24 cellular contexts compared by ENCODE assay signal in genomic region chr12:69466867-69467266, GRCh38. TPM values are rescaled to one million over a fixed set of nuclear protein-coding genes. Genes with fewer than 3 reads are reported as not detected.
DNase-seq lines count a peak whose midpoint lies in the region; ATAC-seq and TF ChIP-seq lines count a peak whose summit lies in the region.
"Had no signal": no experiment of that assay in that cellular context is flagged by ENCODE, and none has a peak within 500 bp of the region (broad histone marks: within the 10 kb centered on the region; RNA-seq: fewer than 3 reads in every experiment).

No MANE protein-coding gene starts in this region.

- H3K27me3 ChIP-seq in DOHH2 (ENCODE audit: control insufficient read depth, low read length) = no peaks in the 10 kb centered on the region
- H3K27me3 ChIP-seq in neural progenitor cell = no peaks in the 10 kb centered on the region
- H3K27me3 ChIP-seq: body of pancreas, uterus had no signal

- H3K79me2 ChIP-seq in DOHH2 (ENCODE audit: control insufficient read depth, low read length) = peaks cover 17% of the 10 kb centered on the region
- H3K79me2 ChIP-seq in neural progenitor cell (ENCODE audit: low read depth) = peaks cover 16% of the 10 kb centered on the region

- H3K9ac ChIP-seq in neural progenitor cell = no peak overlapping the region

- H3K36me3 Mint-ChIP-seq in IgD-negative memory B cell (peaks cover 1% of the 10 kb centered on the region), neural progenitor cell (no peaks in the 10 kb centered on the region)
- peaks cover 13% of the 10 kb centered on the region for H3K36me3 Mint-ChIP-seq in dendritic cell treated with granulocyte-macrophage colony-stimulating factor and Interleukin-4, amounts not matched to agents 40 ng/mL and 50 ng/mL, for 4 days (ENCODE audit: low read depth)
- H3K36me3 Mint-ChIP-seq: naive thymus-derived CD8-positive, alpha-beta T cell had no signal

- H3K4me3 Mint-ChIP-seq in IgD-negative memory B cell (peak overlapping the region; percentile 62 to 83 (median 68)), neural progenitor cell (no peak overlapping the region)
- H3K4me3 Mint-ChIP-seq in dendritic cell treated with granulocyte-macrophage colony-stimulating factor and Interleukin-4, amounts not matched to agents 40 ng/mL and 50 ng/mL, for 4 days = no peak overlapping the region
- H3K4me3 Mint-ChIP-seq: activated CD4-positive, alpha-beta memory T cell treated with anti-CD3 and anti-CD28 coated beads for 36 hours; activated naive CD8-positive, alpha-beta T cell treated with anti-CD3 and anti-CD28 coated beads, Interleukin-2, amount 50 U/mL, for 24 hours; T-helper 2 cell treated with Interferon-gamma antibody and Interleukin-4, amounts not matched to agents 5 μg/mL and 100 μg/mL, for 36 hours had no signal

- H3K27ac Mint-ChIP-seq in IgD-negative memory B cell (peak overlapping the region; percentile 3 to 86 (median 48)), neural progenitor cell (no peak overlapping the region)
- H3K27ac Mint-ChIP-seq in dendritic cell treated with granulocyte-macrophage colony-stimulating factor and Interleukin-4, amounts not matched to agents 40 ng/mL and 50 ng/mL, for 4 days = peak overlapping the region; percentile 66
- H3K27ac Mint-ChIP-seq: activated CD4-positive, alpha-beta memory T cell treated with anti-CD3 and anti-CD28 coated beads for 36 hours; activated naive CD8-positive, alpha-beta T cell treated with anti-CD3 and anti-CD28 coated beads, Interleukin-2, amount 50 U/mL, for 24 hours; T-helper 2 cell treated with Interferon-gamma antibody and Interleukin-4, amounts not matched to agents 5 μg/mL and 100 μg/mL, for 36 hours had no signal

- TF ChIP-seq CTCF in DOHH2 (IDR thresholded peaks at IDR 0.05; ENCODE audit: low read depth, low read length, poor library complexity, severe bottlenecking) = no peak
- peak; percentile 7 for TF ChIP-seq CTCF in neural progenitor cell (IDR thresholded peaks at IDR 0.05)

- H3K4me1 Mint-ChIP-seq in IgD-negative memory B cell = peaks cover 30 to 35% (median 34%) of the 10 kb centered on the region in 3 donors
- H3K4me1 Mint-ChIP-seq in dendritic cell treated with granulocyte-macrophage colony-stimulating factor and Interleukin-4, amounts not matched to agents 40 ng/mL and 50 ng/mL, for 4 days (ENCODE audit: low read depth) = peaks cover 28% of the 10 kb centered on the region
- H3K4me1 Mint-ChIP-seq in neural progenitor cell = peaks cover 22% of the 10 kb centered on the region

- intact Hi-C loops in dendritic cell treated with granulocyte-macrophage colony-stimulating factor and Interleukin-4, amounts not matched to agents 40 ng/mL and 50 ng/mL, for 4 days (cut with micrococcal nuclease) = loop anchor here (10.0 kb wide), 1 partner anchor 82 kb away; no protein-coding TSS in a partner anchor

- H3K9me3 Mint-ChIP-seq in IgD-negative memory B cell = no peaks in the 10 kb centered on the region
- H3K9me3 Mint-ChIP-seq in dendritic cell treated with granulocyte-macrophage colony-stimulating factor and Interleukin-4, amounts not matched to agents 40 ng/mL and 50 ng/mL, for 4 days = no peaks in the 10 kb centered on the region
- no peaks in the 10 kb centered on the region for H3K9me3 Mint-ChIP-seq in neural progenitor cell
- H3K9me3 Mint-ChIP-seq: activated CD4-positive, alpha-beta memory T cell treated with anti-CD3 and anti-CD28 coated beads for 36 hours; activated naive CD8-positive, alpha-beta T cell treated with anti-CD3 and anti-CD28 coated beads, Interleukin-2, amount 50 U/mL, for 24 hours; naive thymus-derived CD8-positive, alpha-beta T cell; T-helper 2 cell treated with Interferon-gamma antibody and Interleukin-4, amounts not matched to agents 5 μg/mL and 100 μg/mL, for 36 hours had no signal

- H4K20me1 ChIP-seq in DOHH2 (ENCODE audit: control insufficient read depth, insufficient read depth, low read depth, low read length) (peaks cover 2% of the 10 kb centered on the region; the same call in 1 of the 2 replicates), neural progenitor cell (ENCODE audit: low read depth) (peaks cover 12% of the 10 kb centered on the region)

- H3F3A ChIP-seq in DOHH2 (ENCODE audit: control insufficient read depth, insufficient read depth) = peaks cover 3% of the 10 kb centered on the region; the same call in 1 of the 2 replicates
- peaks cover 55% of the 10 kb centered on the region for H3F3A ChIP-seq in neural progenitor cell (ENCODE audit: low read depth)

- H3K27ac ChIP-seq in DOHH2 (ENCODE audit: low read depth, low read length) (no peak overlapping the region), neural progenitor cell (peak overlapping the region; percentile 77)
- H3K27ac ChIP-seq: body of pancreas, C4-2B, prostate gland, uterus had no signal

- DNase-seq in neural progenitor cell (ENCODE audit: low spot score) (peak; percentile 59), GM19240 (ENCODE audit: insufficient read length, low spot score) (no peak)
- DNase-seq: activated CD4-positive, alpha-beta memory T cell treated with anti-CD3 and anti-CD28 coated beads for 36 hours; activated effector memory CD4-positive, alpha-beta T cell treated with Interleukin-2 at 50 U/mL for 16 hours; activated naive CD8-positive, alpha-beta T cell treated with anti-CD3 and anti-CD28 coated beads, Interleukin-2, amount 50 U/mL, for 24 hours; body of pancreas; DMS 273 treated with DMSO at 0.1 percent for 48 hours; effector CD8-positive, alpha-beta T cell; mesendoderm; naive thymus-derived CD8-positive, alpha-beta T cell; NCI-H1436; NCI-H524; uterus had no signal

- no peak for ATAC-seq in GM19395 (IDR thresholded peaks at IDR 0.05; ENCODE audit: unreplicated experiment)
- ATAC-seq in HG02884 (IDR thresholded peaks at IDR 0.05; ENCODE audit: unreplicated experiment) = no peak
- ATAC-seq in GM18511 (IDR thresholded peaks at IDR 0.05; ENCODE audit: unreplicated experiment) = no peak
- ATAC-seq: activated naive CD8-positive, alpha-beta T cell treated with anti-CD3 and anti-CD28 coated beads, Interleukin-2, amount 50 U/mL, for 24 hours; body of pancreas; esophagus mucosa; naive thymus-derived CD8-positive, alpha-beta T cell; SK-N-SH treated with all-trans-retinoic acid at 6 μM for 48 hours had no signal

- peaks cover 3% of the 10 kb centered on the region; the same call in 1 of the 2 replicates for H3K36me3 ChIP-seq in DOHH2 (ENCODE audit: control insufficient read depth, low read length)
- no peaks in the 10 kb centered on the region for H3K36me3 ChIP-seq in neural progenitor cell
- H3K36me3 ChIP-seq: prostate gland, uterus had no signal

- H3K27me3 Mint-ChIP-seq in IgD-negative memory B cell (no peaks in the 10 kb centered on the region), neural progenitor cell (ENCODE audit: insufficient read depth, low read depth) (peaks cover 5% of the 10 kb centered on the region)
- H3K27me3 Mint-ChIP-seq in dendritic cell treated with granulocyte-macrophage colony-stimulating factor and Interleukin-4, amounts not matched to agents 40 ng/mL and 50 ng/mL, for 4 days = no peaks in the 10 kb centered on the region
- H3K27me3 Mint-ChIP-seq: activated CD4-positive, alpha-beta memory T cell treated with anti-CD3 and anti-CD28 coated beads for 36 hours; activated naive CD8-positive, alpha-beta T cell treated with anti-CD3 and anti-CD28 coated beads, Interleukin-2, amount 50 U/mL, for 24 hours had no signal

- H3K4me1 ChIP-seq in DOHH2 (ENCODE audit: control insufficient read depth, low read length) (peaks cover 33% of the 10 kb centered on the region), neural progenitor cell (peaks cover 32% of the 10 kb centered on the region)

- H3K4me3 ChIP-seq in DOHH2 (ENCODE audit: low read length) (peak overlapping the region; percentile 42; the same call in 1 of the 2 replicates), neural progenitor cell (no peak overlapping the region)
- H3K4me3 ChIP-seq: body of pancreas, prostate gland, uterus had no signal

- H3K9me3 ChIP-seq in DOHH2 (ENCODE audit: control insufficient read depth, insufficient read depth, low read length) (no peaks in the 10 kb centered on the region), neural progenitor cell (ENCODE audit: low read depth) (no peaks in the 10 kb centered on the region)
- H3K9me3 ChIP-seq: body of pancreas, prostate gland, uterus had no signal

- H3K4me2 ChIP-seq in DOHH2 (ENCODE audit: low read length) = peak overlapping the region; percentile 57
- H3K4me2 ChIP-seq in neural progenitor cell = peak overlapping the region; percentile 50

- H3K9me2 ChIP-seq in DOHH2 (replicated peaks; ENCODE audit: control insufficient read depth, low read length) = no peaks in the 10 kb centered on the region

- H2AFZ ChIP-seq in neural progenitor cell (replicated peaks) = peak overlapping the region; percentile 51

RNA-seq across cellular contexts. Expression of gene FRS2, which starts 3.3 kb away (rescaled TPM):
- polyA plus RNA-seq in IgD-negative memory B cell = 11.2 TPM
- total RNA-seq in neural progenitor cell (ENCODE audit: low replicate concordance) = 89.0 and 128 TPM in 2 replicates

Comparison
In these comparisons a context has a peak if more than half of its experiments do, and no peak if none do; other contexts are left out.
1. H3K4me3 Mint-ChIP-seq: peak in IgD-negative memory B cell (4 of 4); none in dendritic cell treated with granulocyte-macrophage colony-stimulating factor and Interleukin-4, amounts not matched to agents 40 ng/mL and 50 ng/mL, for 4 days (single experiment) and neural progenitor cell (single experiment).